19 cellular contexts compared by ENCODE assay signal in the genomic region with DNA sequence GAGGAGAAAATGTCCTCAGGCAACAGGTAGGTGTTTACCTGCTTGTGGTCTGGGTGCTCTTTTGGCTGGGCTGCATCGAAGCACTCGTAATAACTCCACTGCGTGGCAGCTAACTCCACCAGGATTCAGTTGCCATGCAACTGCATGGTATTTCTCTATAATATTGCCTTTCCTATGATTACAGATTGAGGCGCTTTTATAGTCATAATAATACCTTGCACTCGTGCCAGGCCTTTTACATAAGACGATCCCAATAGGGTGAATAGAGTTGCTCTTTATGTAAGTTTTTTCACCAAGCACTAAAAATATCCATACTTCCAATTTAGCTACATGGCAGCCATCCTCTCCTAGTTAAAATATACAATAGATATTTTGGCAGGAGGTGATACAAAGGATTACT. TPM values are rescaled to one million over a fixed set of nuclear protein-coding genes. Genes with fewer than 3 reads are reported as not detected.
"Had no signal": no experiment of that assay in that cellular context is flagged by ENCODE, and none has a peak within 500 bp of the region (broad histone marks: within the 10 kb centered on the region; RNA-seq: fewer than 3 reads in every experiment).

No MANE protein-coding gene starts in this region.

- H3K36me3 ChIP-seq: neural progenitor cell, ovary, spleen had no signal

- H3K9ac ChIP-seq: neural progenitor cell had no signal

- H3K27me3 ChIP-seq: neural progenitor cell, ovary, spleen had no signal

- H3K4me1 ChIP-seq: neural progenitor cell, spleen had no signal

- DNase-seq: activated B cell treated with CpG ODN at 0.5 μM for 24 hours; activated CD4-positive, alpha-beta T cell treated with anti-CD3 and anti-CD28 coated beads, Interleukin-2, amount 10 ng/mL, durations not matched to agents 24 days and 14 days; activated CD8-positive, alpha-beta memory T cell treated with anti-CD3 and anti-CD28 coated beads, Interleukin-2, amount 50 U/mL, for 48 hours; activated CD8-positive, alpha-beta T cell treated with anti-CD3 and anti-CD28 coated beads, Interleukin-2, amount 10 ng/mL, durations not matched to agents 7 days and 5 days; activated gamma-delta T cell; activated T-cell treated with anti-CD3 and anti-CD28 coated beads, Interleukin-2, amount 50 U/mL, for 72 hours; amniotic stem cell; hippocampal formation; midbrain; ovary; spleen had no signal

- H3K9me3 ChIP-seq: ovary, spleen had no signal

- H3K4me3 ChIP-seq: neural progenitor cell, ovary, spleen had no signal

- H2AFZ ChIP-seq: neural progenitor cell had no signal

- H3K4me2 ChIP-seq: neural progenitor cell had no signal

- ATAC-seq: activated CD8-positive, alpha-beta T cell treated with anti-CD3 and anti-CD28 coated beads, Interleukin-2, amount 10 ng/mL, durations not matched to agents 7 days and 5 days; activated T-cell treated with anti-CD3 and anti-CD28 coated beads, Interleukin-2, amount 50 U/mL, for 72 hours; esophagus mucosa; left lobe of liver; sciatic nerve had no signal

- H3K27ac ChIP-seq: neural progenitor cell, ovary, spleen had no signal

RNA-seq across cellular contexts. Expression of gene NYAP2, which starts 19.6 kb away (rescaled TPM):
- total RNA-seq: activated CD4-positive, alpha-beta T cell treated with anti-CD3 and anti-CD28 coated beads, Interleukin-2, amount 10 ng/mL, durations not matched to agents 24 days and 14 days; activated CD8-positive, alpha-beta T cell treated with anti-CD3 and anti-CD28 coated beads, Interleukin-2, amount 10 ng/mL, durations not matched to agents 7 days and 5 days; glomerular endothelial cell; left lobe of liver; lung microvascular endothelial cell; pulmonary artery endothelial cell had no signal
- polyA plus RNA-seq: keratinocyte had no signal
